ENCODE assay signal across 8 cellular contexts in genomic region chr16:78437352-78437968, GRCh38.
DNase-seq lines count a peak whose midpoint lies in the region; ATAC-seq, FAIRE-seq and TF ChIP-seq lines count a peak whose summit lies in the region.

No MANE protein-coding gene starts in this region.

- H3K4me1 ChIP-seq in small intestine (ENCODE audit: control insufficient read depth in 2 of 2, insufficient read depth in 1 of 2, low read depth in 1 of 2, low read length in 1 of 2) = no peaks in the 10 kb centered on the region

- no peak overlapping the region for H3K27ac ChIP-seq in small intestine (ENCODE audit: low read depth in 1 of 2, low read length in 1 of 2)

- H3K36me3 ChIP-seq in small intestine (ENCODE audit: control insufficient read depth in 2 of 2, insufficient read depth in 2 of 2, low read length in 2 of 2) = no peaks in the 10 kb centered on the region

- H3K27me3 ChIP-seq in small intestine (ENCODE audit: control insufficient read depth in 2 of 2, insufficient read depth in 2 of 2, low read length in 2 of 2) = no peaks in the 10 kb centered on the region

- H3K4me3 ChIP-seq in foreskin fibroblast (ENCODE audit: low read depth in 1 of 2, low read length in 2 of 2) = no peak overlapping the region
- no peak overlapping the region for H3K4me3 ChIP-seq in small intestine (ENCODE audit: low read depth in 1 of 2, low read length in 2 of 2)

- no peaks in the 10 kb centered on the region for H3K9me3 ChIP-seq in small intestine (ENCODE audit: control insufficient read depth, low read depth)

- TF ChIP-seq CTCF in foreskin fibroblast (IDR thresholded peaks at IDR 0.05; ENCODE audit: low read depth, low read length) = peak; percentile 58

- no peak for FAIRE-seq in small intestine (lab: Jason Lieb, UNC)

- no peak for ATAC-seq in HG03521 (IDR thresholded peaks at IDR 0.05; ENCODE audit: unreplicated experiment)

- peak; percentile 25 for DNase-seq in stimulated activated CD4-positive, alpha-beta T cell treated with anti-CD3 and anti-CD28 coated beads, Interleukin-12 subunit alpha, Interleukin-12 subunit beta, amount 100 ng/mL, for 4 hours
- DNase-seq in stimulated activated CD4-positive, alpha-beta T cell treated with anti-CD3 and anti-CD28 coated beads, Interleukin-1b, Interleukin-23, amount 100 ng/mL, for 48 hours = no peak
- DNase-seq in NAMALWA (ENCODE audit: low spot score) (peak; percentile 57), foreskin fibroblast (peak in 1 of 2 donors; percentile 4), small intestine (peak; percentile 46), dedifferentiated amniotic fluid mesenchymal stem cell (ENCODE audit: extremely low spot score) (no peak)
- DNase-seq in activated CD8-positive, alpha-beta memory T cell treated with anti-CD3 and anti-CD28 coated beads, Interleukin-2, amount 50 U/mL, for 24 hours (ENCODE audit: extremely low read depth) = peak; percentile 2

- WGBS in small intestine, 3 donors = 52 to 56% (median 55%) methylated on average over 6 of the region's 6 CpGs

Comparison
In these comparisons a context has a peak if more than half of its experiments do, and no peak if none do; other contexts are left out.
1. DNase-seq: peak in stimulated activated CD4-positive, alpha-beta T cell treated with anti-CD3 and anti-CD28 coated beads, Interleukin-12 subunit alpha, Interleukin-12 subunit beta, amount 100 ng/mL, for 4 hours (single experiment), NAMALWA (single experiment), activated CD8-positive, alpha-beta memory T cell treated with anti-CD3 and anti-CD28 coated beads, Interleukin-2, amount 50 U/mL, for 24 hours (single experiment) and small intestine (single experiment); none in stimulated activated CD4-positive, alpha-beta T cell treated with anti-CD3 and anti-CD28 coated beads, Interleukin-1b, Interleukin-23, amount 100 ng/mL, for 48 hours (single experiment) and dedifferentiated amniotic fluid mesenchymal stem cell (single experiment).